8 cellular contexts compared by ENCODE assay signal in the genomic region with DNA sequence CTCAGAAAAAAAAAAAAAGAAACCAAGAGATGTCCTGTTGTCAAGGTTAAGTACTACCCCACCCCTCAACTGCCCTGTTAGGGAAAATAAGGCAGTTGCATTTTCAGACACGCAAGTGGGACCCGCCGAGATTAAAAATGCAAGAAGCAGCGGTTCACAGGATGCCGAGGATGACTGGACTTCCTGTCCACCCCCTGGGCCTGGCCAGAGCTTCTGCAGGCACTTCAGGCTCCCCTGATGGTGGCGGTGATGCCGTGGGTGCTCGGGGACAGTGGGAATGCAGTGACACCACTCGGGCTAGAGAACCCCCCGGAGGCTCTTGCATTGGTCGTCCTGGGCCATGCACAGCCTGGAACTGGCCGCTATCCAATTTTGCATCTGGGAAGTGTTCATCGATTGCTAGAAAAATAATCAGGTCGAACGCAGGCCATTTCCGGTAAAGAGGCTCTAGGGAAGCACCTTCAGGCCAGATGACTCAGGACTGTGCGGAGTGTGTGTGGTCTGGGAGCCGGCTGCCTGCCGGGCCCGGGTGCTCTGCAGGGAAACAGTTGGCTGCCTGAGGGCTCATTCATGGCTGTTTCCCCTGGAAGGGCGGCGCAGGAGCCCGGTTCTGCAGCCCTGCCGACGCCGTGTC. TPM values are rescaled to one million over a fixed set of nuclear protein-coding genes. Genes with fewer than 3 reads are reported as not detected.
DNase-seq lines count a peak whose midpoint lies in the region; ATAC-seq and TF ChIP-seq lines count a peak whose summit lies in the region.

No MANE protein-coding gene starts in this region.

- peak; percentile 9 for DNase-seq in CMK (ENCODE audit: low read depth)
- DNase-seq in M059J (ENCODE audit: low read depth): peak; percentile 98
- peak; percentile 90 for DNase-seq in astrocyte of the spinal cord (ENCODE audit: low read depth, low spot score)
- peak; percentile 66 for DNase-seq in lower lobe of right lung
- DNase-seq in activated CD4-positive, alpha-beta T cell treated with anti-CD3 and anti-CD28 coated beads for 1 hour: no peak
- DNase-seq in central memory CD4-positive, alpha-beta T cell: no peak

- no peaks in the 10 kb centered on the region for H3K27me3 ChIP-seq in lower lobe of right lung (ENCODE audit: low read depth)

- peak overlapping the region; percentile 46 for H3K27ac ChIP-seq in lower lobe of right lung

- intact Hi-C loops in lower lobe of right lung (cut with DNase I): no loop called here

- ATAC-seq in lower lobe of right lung (peak; percentile 57 to 64), HG02884 (IDR thresholded peaks at IDR 0.05; ENCODE audit: unreplicated experiment) (no peak), GM21526 (IDR thresholded peaks at IDR 0.05; ENCODE audit: low FRiP score, unreplicated experiment) (no peak)

- H3K4me3 ChIP-seq in astrocyte of the spinal cord (ENCODE audit: low read depth, low read length): no peak overlapping the region
- H3K4me3 ChIP-seq in lower lobe of right lung: peak overlapping the region; percentile 4

- in situ Hi-C loops in astrocyte of the spinal cord (cut with HindIII; ENCODE audit: low sequenced_read_pairs): no loop called here

- TF ChIP-seq CTCF in astrocyte of the spinal cord (IDR thresholded peaks at IDR 0.05; ENCODE audit: low read depth, low read length): no peak
- TF ChIP-seq CTCF in lower lobe of right lung (IDR thresholded peaks at IDR 0.05): no peak

- no peaks in the 10 kb centered on the region for H3K36me3 ChIP-seq in lower lobe of right lung

- H3K9me3 ChIP-seq in lower lobe of right lung: no peaks in the 10 kb centered on the region

- H3K4me1 ChIP-seq in lower lobe of right lung: peaks cover 7% of the 10 kb centered on the region

RNA-seq across cellular contexts. Expression of a gene that starts 13.4 kb away (rescaled TPM):
- 22.7 and 37.3 TPM in 2 replicates for total RNA-seq in M059J (2014; rRNA removed; shearing (Covaris generic))
- total RNA-seq in lower lobe of right lung: 34.9 TPM

Comparison
In these comparisons a context has a peak if more than half of its experiments do, and no peak if none do; other contexts are left out.
1. DNase-seq: peak in CMK (single experiment), M059J (single experiment), astrocyte of the spinal cord (single experiment) and lower lobe of right lung (single experiment); none in activated CD4-positive, alpha-beta T cell treated with anti-CD3 and anti-CD28 coated beads for 1 hour (single experiment) and central memory CD4-positive, alpha-beta T cell (single experiment).
2. ATAC-seq: peak in lower lobe of right lung (2 of 2); none in HG02884 (single experiment) and GM21526 (single experiment).